Comparison of ENCODE assay signal across 8 cellular contexts in genomic region chr19:42420055-42420544, GRCh38. TPM values are rescaled to one million over a fixed set of nuclear protein-coding genes. Genes with fewer than 3 reads are reported as not detected.
DNase-seq lines count a peak whose midpoint lies in the region; ATAC-seq lines count a peak whose summit lies in the region.

No MANE protein-coding gene starts in this region.

- peaks cover 45% of the 10 kb centered on the region for H3K4me1 Mint-ChIP-seq in activated naive CD4-positive, alpha-beta T cell treated with anti-CD3 and anti-CD28 coated beads, Interleukin-2, amount 10 ng/mL, durations not matched to agents 7 days and 5 days

- DNase-seq in DMS 273 (lab: John Stamatoyannopoulos, UW; ENCODE audit: unreplicated experiment): peak; percentile 77
- peak; percentile 49 for DNase-seq in SK-N-DZ (ENCODE audit: low spot score)
- peak; percentile 88 for DNase-seq in activated naive CD4-positive, alpha-beta T cell treated with anti-CD3 and anti-CD28 coated beads, Interleukin-2, amount 10 ng/mL, durations not matched to agents 7 days and 5 days
- DNase-seq in hepatic stellate cell (ENCODE audit: low spot score): peak; percentile 81
- DNase-seq in stimulated activated CD4-positive, alpha-beta T cell treated with anti-CD3 and anti-CD28 coated beads, Interleukin-4, amount 100 ng/mL, for 4 hours: peak; percentile 72 to 73
- DNase-seq in retina: no peak

- CTCF ChIA-PET in activated naive CD4-positive, alpha-beta T cell treated with anti-CD3 and anti-CD28 coated beads, Interleukin-2, amount 10 ng/mL, durations not matched to agents 7 days and 5 days (lab: Charles Lee): interaction anchor here (0.7 to 3.7 kb wide), 18 partner anchors 8 to 312 kb away, joined by 3 to 23 read pairs (median 4); partner anchors contain the start of genes CEACAM1 and POU2F2

- no peaks in the 10 kb centered on the region for H3K9me3 Mint-ChIP-seq in activated naive CD4-positive, alpha-beta T cell treated with anti-CD3 and anti-CD28 coated beads, Interleukin-2, amount 10 ng/mL, durations not matched to agents 7 days and 5 days

- peaks cover 11% of the 10 kb centered on the region for H3K36me3 Mint-ChIP-seq in activated naive CD4-positive, alpha-beta T cell treated with anti-CD3 and anti-CD28 coated beads, Interleukin-2, amount 10 ng/mL, durations not matched to agents 7 days and 5 days

- peak; percentile 38 for ATAC-seq in HG03378 (IDR thresholded peaks at IDR 0.05; ENCODE audit: unreplicated experiment)
- ATAC-seq in HG02571 (IDR thresholded peaks at IDR 0.05; ENCODE audit: unreplicated experiment): no peak

- no peak overlapping the region for H3K4me3 Mint-ChIP-seq in activated naive CD4-positive, alpha-beta T cell treated with anti-CD3 and anti-CD28 coated beads, Interleukin-2, amount 10 ng/mL, durations not matched to agents 7 days and 5 days

- peaks cover 17% of the 10 kb centered on the region for H3K27me3 Mint-ChIP-seq in activated naive CD4-positive, alpha-beta T cell treated with anti-CD3 and anti-CD28 coated beads, Interleukin-2, amount 10 ng/mL, durations not matched to agents 7 days and 5 days

- peak overlapping the region; percentile 59 for H3K27ac Mint-ChIP-seq in activated naive CD4-positive, alpha-beta T cell treated with anti-CD3 and anti-CD28 coated beads, Interleukin-2, amount 10 ng/mL, durations not matched to agents 7 days and 5 days

RNA-seq across cellular contexts. Expression of gene LIPE, which starts 7.1 kb away (rescaled TPM):
- 3.8 and 6.9 TPM in 2 replicates for polyA plus RNA-seq in SK-N-DZ (2014; cell fraction: cytosol; rRNA removed)
- polyA plus RNA-seq in SK-N-DZ (2014; cell fraction: nucleus; rRNA removed): 4.3 and 4.7 TPM in 2 replicates

RNA-seq across cellular contexts. Expression of gene CXCL17, which starts 22.6 kb away (rescaled TPM):
- polyA plus RNA-seq in SK-N-DZ (2014; cell fraction: cytosol; rRNA removed): not detected in 2 replicates
- not detected in 2 replicates for polyA plus RNA-seq in SK-N-DZ (2014; cell fraction: nucleus; rRNA removed)

RNA-seq across cellular contexts. Expression of gene CNFN, which starts 30.0 kb away (rescaled TPM):
- polyA plus RNA-seq in SK-N-DZ (2014; cell fraction: cytosol; rRNA removed): not detected in 2 replicates
- polyA plus RNA-seq in SK-N-DZ (2014; cell fraction: nucleus; rRNA removed): 0.76 TPM in 1 of 2 replicates, not detected in the other
